ENCODE assay signal across 8 cellular contexts in the genomic region with DNA sequence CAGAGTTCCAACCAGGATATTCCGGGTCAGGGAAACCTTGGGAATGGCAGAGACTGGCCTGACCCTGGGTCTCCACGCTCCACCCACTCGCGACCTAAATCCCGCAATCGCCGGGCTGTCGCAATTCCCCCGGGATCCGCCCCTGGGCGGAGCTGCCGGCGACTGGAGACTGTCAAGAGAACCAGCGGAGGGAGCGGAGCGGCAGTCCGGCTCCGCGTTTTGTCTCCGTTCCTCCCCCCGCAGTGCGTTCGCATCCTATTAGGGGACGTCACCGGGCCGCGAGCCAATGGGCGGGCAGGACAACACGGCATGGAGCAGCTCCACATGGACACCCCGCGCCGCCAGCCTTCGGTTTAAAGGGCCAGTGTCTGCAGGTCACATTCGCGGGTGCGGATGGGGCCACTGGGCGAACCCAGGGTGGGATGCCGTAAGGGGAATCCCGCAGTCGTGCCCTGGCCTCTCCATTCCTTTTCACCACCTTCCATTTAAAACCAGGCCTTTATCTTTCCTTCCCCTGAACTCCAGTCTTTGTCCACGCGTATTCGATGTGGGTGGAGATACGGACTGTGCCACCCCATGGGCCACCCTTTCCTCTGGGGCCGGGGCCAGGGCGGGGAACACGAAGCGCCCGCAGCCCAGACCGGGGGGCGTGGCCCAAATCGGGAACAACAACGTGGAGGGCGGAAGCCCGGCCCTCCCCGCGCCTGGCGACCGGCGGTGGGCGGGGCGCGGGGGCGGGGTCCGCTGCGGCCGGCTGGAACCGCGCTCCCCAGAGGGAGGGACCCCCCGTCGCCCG. TPM values are rescaled to one million over a fixed set of nuclear protein-coding genes. Genes with fewer than 3 reads are reported as not detected.
DNase-seq lines count a peak whose midpoint lies in the region; ATAC-seq and TF ChIP-seq lines count a peak whose summit lies in the region.

No MANE protein-coding gene starts in this region.

- no peaks in the 10 kb centered on the region for H3K27me3 ChIP-seq in kidney epithelial cell (ENCODE audit: control insufficient read depth, insufficient read depth, low read length)

- TF ChIP-seq POLR2A in GM19193 (IDR thresholded peaks at IDR 0.05; ENCODE audit: extremely low read depth, insufficient read depth, insufficient read length) = peak; percentile 18

- H3K4me3 ChIP-seq in kidney epithelial cell (ENCODE audit: low read depth, low read length) = peak overlapping the region; percentile 87

- DNase-seq in AG09319 (ENCODE audit: extremely low read depth, low read depth) (peak; percentile 99), NCI-H510A treated with DMSO at 0.1 percent for 48 hours (lab: John Stamatoyannopoulos, UW) (peak; percentile 93), kidney epithelial cell (ENCODE audit: low read depth) (peak; percentile 94)
- DNase-seq in activated CD4-positive, alpha-beta T cell treated with anti-CD3 and anti-CD28 coated beads for 4 hours = peak; percentile 99
- DNase-seq in stimulated activated CD4-positive, alpha-beta T cell treated with anti-CD3 and anti-CD28 coated beads, Interleukin-15, amount 100 ng/mL, for 24 hours = peak; percentile 99

- no peaks in the 10 kb centered on the region for H3K36me3 ChIP-seq in kidney epithelial cell (ENCODE audit: control insufficient read depth, insufficient read depth, low read length)

- ATAC-seq in HG03432 (IDR thresholded peaks at IDR 0.05; ENCODE audit: unreplicated experiment) = peak; percentile 50

- TF ChIP-seq CTCF in AG09319 (IDR thresholded peaks at IDR 0.05; ENCODE audit: low read depth, low read length) (no peak), kidney epithelial cell (IDR thresholded peaks at IDR 0.05; ENCODE audit: insufficient read depth, low read length, poor library complexity, severe bottlenecking) (no peak)

- peak overlapping the region; percentile 99 for H3K27ac ChIP-seq in cingulate gyrus (ENCODE audit: low read depth, low read length)

RNA-seq across cellular contexts. Expression of a gene that starts 0.8 kb away (rescaled TPM):
- 8.7 and 15.1 TPM in 2 replicates for total RNA-seq in kidney epithelial cell

Comparison
In these comparisons a context has a peak if more than half of its experiments do, and no peak if none do; other contexts are left out.
1. Peak in every context shown above with its lines: DNase-seq, ATAC-seq, H3K4me3 ChIP-seq and H3K27ac ChIP-seq.